Comparison of ENCODE assay signal across 9 cellular contexts in genomic region chr18:55402731-55403405, GRCh38.
A peak's percentile ranks its signal among the peaks of the same experiment; 100 is the strongest.
DNase-seq lines count a peak whose midpoint lies in the region; ATAC-seq and TF ChIP-seq lines count a peak whose summit lies in the region.
"Had no signal": no experiment of that assay in that cellular context is flagged by ENCODE, and none has a peak within 500 bp of the region (broad histone marks: within the 10 kb centered on the region; RNA-seq: fewer than 3 reads in every experiment).

No MANE protein-coding gene starts in this region.

- TF ChIP-seq CTCF in ascending aorta (IDR thresholded peaks at IDR 0.05) = no peak
- TF ChIP-seq CTCF in left lung (IDR thresholded peaks at IDR 0.05) = no peak
- TF ChIP-seq CTCF in suprapubic skin (IDR thresholded peaks at IDR 0.05) = no peak

- no peak for ATAC-seq in left lung
- ATAC-seq in activated CD4-positive, CD25-positive, alpha-beta regulatory T cell treated with anti-CD3 and anti-CD28 coated beads, Interleukin-2, amount 50 U/mL, for 24 hours = no peak
- ATAC-seq: stimulated activated effector memory CD8-positive, alpha-beta T cell treated with anti-CD3 and anti-CD28 coated beads, Interleukin-12 subunit alpha, Interleukin-12 subunit beta, amount 100 ng/mL, for 72 hours had no signal

- H3K9me3 ChIP-seq in ascending aorta (no peaks in the 10 kb centered on the region), left lung (no peaks in the 10 kb centered on the region), suprapubic skin (no peaks in the 10 kb centered on the region)

- H3K27ac ChIP-seq in ascending aorta (peak overlapping the region; percentile 65 to 72), left lung (peak overlapping the region; percentile 58 to 82), suprapubic skin (peak overlapping the region; percentile 67)
- H3K27ac ChIP-seq: epithelial cell of prostate had no signal

- H3K36me3 ChIP-seq in ascending aorta (no peaks in the 10 kb centered on the region), left lung (no peaks in the 10 kb centered on the region), suprapubic skin (no peaks in the 10 kb centered on the region)

- DNase-seq in M059J (ENCODE audit: low read depth) = peak; percentile 43
- DNase-seq in ascending aorta (ENCODE audit: low spot score in 2 of 2) = no peak
- DNase-seq in left lung = no peak
- DNase-seq in suprapubic skin (ENCODE audit: low spot score in 2 of 2) = no peak
- DNase-seq in stimulated activated CD4-positive, alpha-beta T cell treated with anti-CD3 and anti-CD28 coated beads, Interleukin-4, amount 100 ng/mL, for 1 hour = no peak
- no peak for DNase-seq in NK-92 (lab: John Stamatoyannopoulos, UW; ENCODE audit: unreplicated experiment)

- H3K27me3 ChIP-seq in ascending aorta (no peaks in the 10 kb centered on the region), left lung (no peaks in the 10 kb centered on the region), suprapubic skin (no peaks in the 10 kb centered on the region)

- no peak for TF ChIP-seq EP300 in suprapubic skin (IDR thresholded peaks at IDR 0.05)

- peak overlapping the region; percentile 58 to 63 for H3K4me3 ChIP-seq in ascending aorta
- H3K4me3 ChIP-seq in left lung = no peak overlapping the region
- H3K4me3 ChIP-seq in suprapubic skin = peak overlapping the region; percentile 33

- no peak for TF ChIP-seq POLR2A in suprapubic skin (IDR thresholded peaks at IDR 0.05)

- intact Hi-C loops in ascending aorta (cut with DNase I) = loop anchor here (5.0 to 10.0 kb wide), 4 partner anchors 61 to 462 kb away; no protein-coding TSS in a partner anchor
- intact Hi-C loops in left lung (cut with DNase I) = loop anchor here in 1 of 2 donors (5.0 kb wide), 1 partner anchor 179 kb away; no protein-coding TSS in a partner anchor

- H3K4me1 ChIP-seq in ascending aorta (peaks cover 0 to 14% of the 10 kb centered on the region in 2 donors), left lung (peaks cover 1 to 30% of the 10 kb centered on the region in 2 donors), suprapubic skin (peaks cover 17% of the 10 kb centered on the region)

- WGBS in suprapubic skin = 42% methylated on average over 10 of the region's 10 CpGs

Comparison
In these comparisons a context has a peak if more than half of its experiments do, and no peak if none do; other contexts are left out.
1. H3K4me3 ChIP-seq: peak in ascending aorta (2 of 2) and suprapubic skin (single experiment); none in left lung (0 of 2).
2. Peak in every context shown above with its lines, with median percentiles within 50 percentile points of each other: H3K27ac ChIP-seq.